ENCODE assay signal across 33 cellular contexts in the genomic region with DNA sequence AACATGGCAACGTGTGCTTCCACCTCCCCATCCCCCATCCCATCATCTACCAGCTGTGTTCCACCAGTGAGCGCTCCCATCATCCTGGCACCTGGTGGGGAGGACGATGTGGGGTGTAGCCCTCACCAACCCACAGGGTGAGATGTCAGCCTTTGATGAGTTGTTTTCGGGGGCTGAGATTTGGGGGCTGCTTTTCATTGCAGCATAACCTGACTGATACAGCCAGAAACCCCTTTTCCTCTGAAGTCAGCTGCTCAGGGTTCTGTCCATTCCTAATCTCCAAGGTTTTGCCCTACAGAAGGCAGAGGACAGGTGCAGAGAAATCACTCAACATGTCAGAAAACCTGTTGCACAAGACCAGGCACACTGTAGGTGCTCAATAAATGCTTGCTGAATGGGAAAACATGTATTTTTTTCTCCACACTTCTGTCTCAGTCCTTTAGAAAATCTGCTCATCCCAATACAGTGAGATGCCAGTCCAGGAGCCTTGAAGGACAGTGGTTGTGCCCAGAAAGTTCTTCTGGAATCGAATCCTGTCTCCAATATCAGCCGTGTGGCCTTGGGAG.
"Had no signal": no experiment of that assay in that cellular context is flagged by ENCODE, and none has a peak within 500 bp of the region (broad histone marks: within the 10 kb centered on the region; RNA-seq: fewer than 3 reads in every experiment).

No MANE protein-coding gene starts in this region.

- H3K36me3 Mint-ChIP-seq: activated naive CD4-positive, alpha-beta T cell treated with anti-CD3 and anti-CD28 coated beads, Interleukin-2, amount 50 U/mL, for 24 hours; activated naive CD8-positive, alpha-beta T cell treated with anti-CD3 and anti-CD28 coated beads for 36 hours; brain; WTC11 had no signal

- H3K27ac Mint-ChIP-seq: activated CD4-positive, alpha-beta memory T cell treated with anti-CD3 and anti-CD28 coated beads, Interleukin-2, amount 10 ng/mL, durations not matched to agents 7 days and 5 days; activated CD4-positive, alpha-beta T cell treated with anti-CD3 and anti-CD28 coated beads, Interleukin-2, amount 10 ng/mL, durations not matched to agents 7 days and 5 days; activated naive CD4-positive, alpha-beta T cell treated with anti-CD3 and anti-CD28 coated beads, Interleukin-2, amount 50 U/mL, for 24 hours; activated naive CD8-positive, alpha-beta T cell treated with anti-CD3 and anti-CD28 coated beads for 36 hours; activated naive CD8-positive, alpha-beta T cell treated with anti-CD3 and anti-CD28 coated beads, Interleukin-2, amount 50 U/mL, for 24 hours; activated T-helper 17 cell treated with anti-CD3 and anti-CD28 coated beads, Interleukin-2, amount 50 U/mL, for 72 hours; WTC11 had no signal

- DNase-seq: activated CD4-positive, alpha-beta memory T cell treated with anti-CD3 and anti-CD28 coated beads, Interleukin-2, amount 10 ng/mL, durations not matched to agents 7 days and 5 days; activated CD4-positive, alpha-beta T cell treated with anti-CD3 and anti-CD28 coated beads for 1 hour; activated CD4-positive, alpha-beta T cell treated with anti-CD3 and anti-CD28 coated beads for 4 hours; activated CD4-positive, alpha-beta T cell treated with anti-CD3 and anti-CD28 coated beads, Interleukin-2, amount 10 ng/mL, durations not matched to agents 7 days and 5 days; activated CD4-positive, alpha-beta T cell treated with anti-CD3 and anti-CD28 coated beads, Interleukin-2, amount 50 U/mL, for 4 hours; activated CD8-positive, alpha-beta memory T cell treated with anti-CD3 and anti-CD28 coated beads, Interleukin-2, amount 50 U/mL, for 48 hours; activated effector memory CD4-positive, alpha-beta T cell treated with Interleukin-2 at 50 U/mL for 16 hours; activated gamma-delta T cell treated with Interleukin-2 at 50 U/mL for 16 hours; activated naive CD4-positive, alpha-beta T cell treated with Interleukin-2 at 50 U/mL for 16 hours; activated naive CD8-positive, alpha-beta T cell treated with anti-CD3 and anti-CD28 coated beads for 36 hours; activated naive CD8-positive, alpha-beta T cell treated with anti-CD3 and anti-CD28 coated beads, Interleukin-2, amount 50 U/mL, for 24 hours; activated T-cell treated with anti-CD3 and anti-CD28 coated beads for 4 hours; activated T-cell treated with anti-CD3 and anti-CD28 coated beads, Interleukin-2, amount 50 U/mL, for 4 hours; adrenal gland; central memory CD4-positive, alpha-beta T cell; cerebellar nuclear complex; colonic mucosa; effector CD8-positive, alpha-beta T cell; esophagus squamous epithelium; foreskin melanocyte; heart right ventricle; T-helper 2 cell had no signal

- H3K36me3 ChIP-seq: adrenal gland, ascending aorta, breast epithelium, cardiac muscle cell, colonic mucosa, esophagus squamous epithelium, gastroesophageal sphincter, heart right ventricle had no signal

- H3K4me1 ChIP-seq: adrenal gland, ascending aorta, breast epithelium, colonic mucosa, esophagus squamous epithelium, gastroesophageal sphincter, heart right ventricle had no signal

- H3K27me3 Mint-ChIP-seq: activated CD4-positive, alpha-beta memory T cell treated with anti-CD3 and anti-CD28 coated beads, Interleukin-2, amount 10 ng/mL, durations not matched to agents 7 days and 5 days; activated CD4-positive, alpha-beta T cell treated with anti-CD3 and anti-CD28 coated beads, Interleukin-2, amount 10 ng/mL, durations not matched to agents 7 days and 5 days; activated naive CD8-positive, alpha-beta T cell treated with anti-CD3 and anti-CD28 coated beads for 36 hours had no signal

- H3K4me3 Mint-ChIP-seq: activated CD4-positive, alpha-beta memory T cell treated with anti-CD3 and anti-CD28 coated beads, Interleukin-2, amount 10 ng/mL, durations not matched to agents 7 days and 5 days; activated CD4-positive, alpha-beta T cell treated with anti-CD3 and anti-CD28 coated beads, Interleukin-2, amount 10 ng/mL, durations not matched to agents 7 days and 5 days; activated naive CD4-positive, alpha-beta T cell treated with anti-CD3 and anti-CD28 coated beads, Interleukin-2, amount 50 U/mL, for 24 hours; activated naive CD8-positive, alpha-beta T cell treated with anti-CD3 and anti-CD28 coated beads for 36 hours; activated naive CD8-positive, alpha-beta T cell treated with anti-CD3 and anti-CD28 coated beads, Interleukin-2, amount 50 U/mL, for 24 hours; activated T-cell treated with anti-CD3 and anti-CD28 coated beads, Interleukin-2, amount 50 U/mL, for 4 hours; activated T-helper 17 cell treated with anti-CD3 and anti-CD28 coated beads, Interleukin-2, amount 50 U/mL, for 72 hours; brain; WTC11 had no signal

- H3K27ac ChIP-seq: adrenal gland, ascending aorta, breast epithelium, cardiac muscle cell, colonic mucosa, epithelial cell of prostate, esophagus squamous epithelium, gastroesophageal sphincter, heart right ventricle had no signal

- FAIRE-seq: endometrium, endothelial cell of umbilical vein had no signal

- H3K9me3 ChIP-seq: adrenal gland, ascending aorta, colonic mucosa, esophagus squamous epithelium had no signal

- H3K27me3 ChIP-seq: adrenal gland, ascending aorta, colonic mucosa had no signal

- H3K4me3 ChIP-seq: adrenal gland, ascending aorta, breast epithelium, cardiac muscle cell, colonic mucosa, esophagus squamous epithelium, gastroesophageal sphincter, heart right ventricle had no signal

- ATAC-seq: activated T-cell treated with anti-CD3 and anti-CD28 coated beads, Interleukin-2, amount 50 U/mL, for 4 hours; activated T-helper 17 cell treated with anti-CD3 and anti-CD28 coated beads, Interleukin-2, amount 50 U/mL, for 72 hours; gastroesophageal sphincter; heart right ventricle; WTC11 had no signal

- H3K4me1 Mint-ChIP-seq: activated CD4-positive, alpha-beta memory T cell treated with anti-CD3 and anti-CD28 coated beads, Interleukin-2, amount 10 ng/mL, durations not matched to agents 7 days and 5 days; activated CD4-positive, alpha-beta T cell treated with anti-CD3 and anti-CD28 coated beads, Interleukin-2, amount 10 ng/mL, durations not matched to agents 7 days and 5 days; activated naive CD4-positive, alpha-beta T cell treated with anti-CD3 and anti-CD28 coated beads, Interleukin-2, amount 50 U/mL, for 24 hours; activated naive CD8-positive, alpha-beta T cell treated with anti-CD3 and anti-CD28 coated beads for 36 hours; activated naive CD8-positive, alpha-beta T cell treated with anti-CD3 and anti-CD28 coated beads, Interleukin-2, amount 50 U/mL, for 24 hours; activated T-helper 17 cell treated with anti-CD3 and anti-CD28 coated beads, Interleukin-2, amount 50 U/mL, for 72 hours had no signal

- H3K9me3 Mint-ChIP-seq: activated CD4-positive, alpha-beta memory T cell treated with anti-CD3 and anti-CD28 coated beads, Interleukin-2, amount 10 ng/mL, durations not matched to agents 7 days and 5 days; activated CD4-positive, alpha-beta T cell treated with anti-CD3 and anti-CD28 coated beads, Interleukin-2, amount 10 ng/mL, durations not matched to agents 7 days and 5 days; activated naive CD4-positive, alpha-beta T cell treated with anti-CD3 and anti-CD28 coated beads, Interleukin-2, amount 50 U/mL, for 24 hours; activated naive CD8-positive, alpha-beta T cell treated with anti-CD3 and anti-CD28 coated beads for 36 hours; activated naive CD8-positive, alpha-beta T cell treated with anti-CD3 and anti-CD28 coated beads, Interleukin-2, amount 50 U/mL, for 24 hours; activated T-helper 17 cell treated with anti-CD3 and anti-CD28 coated beads, Interleukin-2, amount 50 U/mL, for 72 hours; brain had no signal
